In the genomic region with DNA sequence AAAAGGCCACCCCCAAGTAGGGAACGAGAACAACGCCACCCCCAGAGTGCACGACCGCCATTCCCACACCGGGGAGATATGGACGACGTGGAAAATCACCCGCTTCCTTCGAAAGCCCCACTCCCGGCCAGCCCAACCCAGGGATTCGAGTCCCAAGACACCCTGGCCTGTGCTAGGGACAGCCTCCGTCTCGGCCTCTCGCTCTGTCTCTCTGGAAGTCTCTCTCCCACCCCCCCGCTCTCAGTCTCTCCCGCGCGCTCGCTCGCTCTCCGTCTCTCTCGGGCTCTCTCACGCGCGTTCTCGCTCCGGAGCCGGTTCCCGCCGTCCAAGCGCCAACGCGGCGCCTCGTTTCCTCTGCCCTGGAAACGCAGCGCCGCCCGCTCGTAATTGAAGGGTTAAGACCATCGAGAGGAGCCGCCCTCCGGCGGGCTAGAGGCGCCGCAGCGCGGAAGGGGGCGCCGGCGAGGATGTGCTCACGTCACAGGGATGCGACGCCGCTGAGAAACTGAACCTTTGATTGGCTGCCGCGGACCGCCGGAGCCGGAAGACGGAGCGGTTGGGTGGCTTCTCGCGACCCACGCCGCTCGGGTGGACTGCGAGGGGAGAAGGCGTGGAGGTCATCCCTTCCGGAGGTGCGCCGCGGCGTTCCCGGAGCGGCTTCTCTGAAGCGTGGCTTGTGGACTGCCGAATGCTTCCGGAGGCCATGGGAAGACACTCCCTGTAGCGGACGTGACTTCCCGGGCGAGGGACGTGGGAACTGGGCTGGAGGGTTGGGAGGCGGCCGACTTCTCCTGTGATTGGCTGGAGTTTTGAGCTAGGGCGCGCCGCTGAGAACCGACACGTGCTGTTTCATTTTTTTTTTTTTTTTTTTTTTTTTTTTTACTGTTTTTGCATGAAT, we compare ENCODE assay signal across 8 cellular contexts. TPM values are rescaled to one million over a fixed set of nuclear protein-coding genes. Genes with fewer than 3 reads are reported as not detected.
DNase-seq lines count a peak whose midpoint lies in the region; ATAC-seq, FAIRE-seq and TF ChIP-seq lines count a peak whose summit lies in the region.
"Not testable (repeated sequence)": the region's sequence is repeated elsewhere in the genome, so short reads cannot be mapped to it uniquely, and the experiment has no call there.

Gene FAM156A (minus strand): TSS at position 406 of the 898 bp plus-strand sequence. CDS start 9,930 bp downstream, outside the sequence.

- H3K4me3 ChIP-seq in epithelial cell of proximal tubule (ENCODE audit: low read depth, low read length); testis: not testable (repeated sequence)

- H3K27ac ChIP-seq in testis, result not testable (repeated sequence)

- H3K36me3 ChIP-seq in testis (ENCODE audit: low read depth, missing control alignments), result not testable (repeated sequence)

- H3K27me3 ChIP-seq in testis, result not testable (repeated sequence)

- intact Hi-C loops in testis (cut with DNase I; ENCODE audit: low total_unique reads), result not testable (repeated sequence)

- POLR2A ChIA-PET in activated CD8-positive, alpha-beta memory T cell treated with anti-CD3 and anti-CD28 coated beads for 36 hours (lab: Charles Lee), result not testable (repeated sequence)

- TF ChIP-seq CTCF in epithelial cell of proximal tubule (conservative IDR thresholded peaks at IDR 0.05; ENCODE audit: low read depth, low read length); testis (IDR thresholded peaks at IDR 0.05): not testable (repeated sequence)

- FAIRE-seq in GM12892 (lab: Jason Lieb, UNC), result peak; percentile 84

- not testable (repeated sequence) for H3K9me3 ChIP-seq in testis

- no CpG with 5 or more reads among the region's 91 CpGs for WGBS in testis, 2 donors

- CTCF ChIA-PET in activated CD8-positive, alpha-beta memory T cell treated with anti-CD3 and anti-CD28 coated beads for 36 hours (lab: Charles Lee), result not testable (repeated sequence)

- not testable (repeated sequence) for H3K4me1 ChIP-seq in testis

- ATAC-seq in GM19467 (IDR thresholded peaks at IDR 0.05; ENCODE audit: unreplicated experiment), result peak; percentile 84
- peak; percentile 82 for ATAC-seq in HG02852 (IDR thresholded peaks at IDR 0.05; ENCODE audit: unreplicated experiment)
- ATAC-seq in HG03520 (IDR thresholded peaks at IDR 0.05; ENCODE audit: unreplicated experiment), result peak; percentile 77

- TF ChIP-seq POLR2A in GM12892 (IDR thresholded peaks at IDR 0.05; ENCODE audit: low read depth, low read length); testis (IDR thresholded peaks at IDR 0.05): not testable (repeated sequence)

- DNase-seq in GM12892 (ENCODE audit: insufficient read length); epithelial cell of proximal tubule (ENCODE audit: low read depth); mucosa of gallbladder (ENCODE audit: low spot score); testis: not testable (repeated sequence)

RNA-seq across cellular contexts. Expression of gene FAM156A, which starts in this region (rescaled TPM):
- 22.9 TPM for polyA plus RNA-seq in GM12892 (2012; ENCODE audit: missing spikeins)
- 10 to 100 TPM; 24.0 to 25.7 TPM for total RNA-seq in activated CD8-positive, alpha-beta memory T cell treated with anti-CD3 and anti-CD28 coated beads for 36 hours
- 5.0 and 12.6 TPM in 2 replicates for total RNA-seq in epithelial cell of proximal tubule
- 22.4 TPM for total RNA-seq in mucosa of gallbladder
- 10 to 100 TPM; 62.0 to 64.5 TPM for total RNA-seq in testis
- polyA plus RNA-seq in testis (ENCODE audit: insufficient read depth, low read depth, low replicate concordance), result 25.6 TPM
